In the genomic region with DNA sequence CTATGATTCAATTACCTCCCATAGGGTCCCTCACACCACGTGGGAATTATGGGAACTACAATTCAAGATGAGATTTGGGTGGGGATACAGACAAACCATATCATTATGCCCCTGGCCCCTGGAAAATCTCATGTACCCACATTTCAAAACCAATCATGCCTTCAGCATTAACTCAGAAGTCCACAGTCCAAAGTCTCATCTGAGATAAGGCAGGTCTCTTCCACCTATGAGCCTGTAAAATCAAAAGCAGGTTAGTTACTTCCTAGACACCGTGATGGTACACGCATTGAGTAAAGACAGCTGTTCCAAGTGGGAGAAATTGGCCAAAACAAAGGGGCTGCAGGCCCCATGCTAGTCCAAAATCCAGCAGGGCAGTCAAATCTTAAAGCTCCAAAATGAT, we compare ENCODE assay signal across 4 cellular contexts.
DNase-seq lines count a peak whose midpoint lies in the region; ATAC-seq, FAIRE-seq and TF ChIP-seq lines count a peak whose summit lies in the region.
"Not testable (repeated sequence)": the region's sequence is repeated elsewhere in the genome, so short reads cannot be mapped to it uniquely, and the experiment has no call there.

No MANE protein-coding gene starts in this region.

- peaks cover 8 to 15% of the 10 kb centered on the region in 2 experiments for H3K9me3 ChIP-seq in H1 (ENCODE audit: insufficient read depth in 2 of 2, low read depth in 1 of 2, low read length in 1 of 2)
- H3K9me3 ChIP-seq in hepatocyte (ENCODE audit: low read depth); mucosa of descending colon: not testable (repeated sequence)

- not testable (repeated sequence) for H3K27me3 ChIP-seq in H1 (replicated peaks in 1 of 4; ENCODE audit: control insufficient read depth in 3 of 4, extremely low read depth in 1 of 4, insufficient read depth in 3 of 4, low read length in 3 of 4); hepatocyte

- H3K56ac ChIP-seq in H1 (replicated peaks; ENCODE audit: insufficient read length, low read depth, low read length) = not testable (repeated sequence)

- not testable (repeated sequence) for TF ChIP-seq POLR2A in H1 (IDR thresholded peaks at IDR 0.05; ENCODE audit: control extremely low read depth in 1 of 2, low read depth in 2 of 2, low read length in 2 of 2)

- not testable (repeated sequence) for DNase-seq in H1 (ENCODE audit: low read depth in 1 of 2, low spot score in 2 of 2); hepatocyte (ENCODE audit: low spot score); left colon; mucosa of descending colon

- not testable (repeated sequence) for H3K79me2 ChIP-seq in H1 (ENCODE audit: control insufficient read depth in 1 of 2, insufficient read depth in 2 of 2, low read length in 2 of 2); hepatocyte

- WGBS in H1 (ENCODE audit: extremely low coverage in 1 of 2, insufficient coverage in 1 of 2, insufficient read length in 1 of 2, insufficient replicate concordance in 2 of 2, low coverage in 1 of 2, low lambda C conversion rate in 2 of 2, missing lambda C conversion rate in 1 of 2), 2 experiments = 91% methylated on average over 3 of the region's 3 CpGs; no CpG with 5 or more reads in 1 of the 2 experiments
- WGBS in hepatocyte (ENCODE audit: low lambda C conversion rate, missing lambda C conversion rate) = 82% methylated on average over 3 of the region's 3 CpGs

- not testable (repeated sequence) for H3K4ac ChIP-seq in H1 (replicated peaks; ENCODE audit: insufficient read length, low read depth, low read length)

- ATAC-seq in left colon = peak; percentile 69
- ATAC-seq in mucosa of descending colon = peak; percentile 47

- not testable (repeated sequence) for H2BK15ac ChIP-seq in H1 (ENCODE audit: low read length)

- not testable (repeated sequence) for H2BK120ac ChIP-seq in H1 (replicated peaks; ENCODE audit: low read depth, low read length)

- H3K4me2 ChIP-seq in H1 (ENCODE audit: insufficient read depth in 1 of 2, low read depth in 2 of 2, low read length in 2 of 2); hepatocyte: not testable (repeated sequence)

- not testable (repeated sequence) for H3K23ac ChIP-seq in H1 (ENCODE audit: insufficient read length)

- CTCF ChIA-PET in H1 (lab: Charles Lee; ENCODE audit: partially characterized antibody) = not testable (repeated sequence)

- H2AFZ ChIP-seq in H1 (ENCODE audit: low read length); hepatocyte: not testable (repeated sequence)

- H3K23me2 ChIP-seq in H1 (ENCODE audit: low read depth, low read length) = not testable (repeated sequence)

- not testable (repeated sequence) for H4K20me1 ChIP-seq in H1 (replicated peaks in 1 of 2; ENCODE audit: control insufficient read depth in 1 of 2, insufficient read depth in 2 of 2, low read length in 2 of 2); hepatocyte (ENCODE audit: insufficient read depth, poor library complexity, severe bottlenecking)

- H2BK12ac ChIP-seq in H1 (ENCODE audit: low read depth, low read length) = not testable (repeated sequence)

- not testable (repeated sequence) for H3K18ac ChIP-seq in H1 (ENCODE audit: extremely low read depth, low read length)

- not testable (repeated sequence) for H3K4me1 ChIP-seq in H1 (replicated peaks in 1 of 4; ENCODE audit: control insufficient read depth in 3 of 4, insufficient read depth in 4 of 4, low read length in 3 of 4); mucosa of descending colon (ENCODE audit: low read depth)
- peaks cover 11% of the 10 kb centered on the region for H3K4me1 ChIP-seq in hepatocyte (ENCODE audit: insufficient read depth)

- not testable (repeated sequence) for H3K14ac ChIP-seq in H1 (ENCODE audit: insufficient read length)

- H2AK5ac ChIP-seq in H1 (ENCODE audit: low read depth, low read length) = peak overlapping the region; percentile 75; the same call in 1 of the 2 replicates

- not testable (repeated sequence) for TF ChIP-seq EP300 in H1 (IDR thresholded peaks at IDR 0.05; ENCODE audit: borderline replicate concordance in 1 of 2, low read depth in 2 of 2, low read length in 2 of 2)

- H3K4me3 ChIP-seq in H1 (ENCODE audit: extremely low read depth in 1 of 4, insufficient read depth in 2 of 4, low read depth in 3 of 4, low read length in 4 of 4); hepatocyte; mucosa of descending colon: not testable (repeated sequence)

- not testable (repeated sequence) for H4K8ac ChIP-seq in H1 (ENCODE audit: extremely low read depth, insufficient read depth, low read length)

- FAIRE-seq in H1 (lab: Jason Lieb, UNC) = not testable (repeated sequence)

- H3K9ac ChIP-seq in H1 (replicated peaks in 1 of 4; ENCODE audit: extremely low read depth in 1 of 4, low read depth in 3 of 4, low read length in 3 of 4) = not testable (repeated sequence)

- intact Hi-C loops in left colon (cut with DNase I, micrococcal nuclease); mucosa of descending colon (cut with DNase I, micrococcal nuclease): not testable (repeated sequence)

- not testable (repeated sequence) for H3K9me2 ChIP-seq in hepatocyte (replicated peaks; ENCODE audit: insufficient read depth)

- not testable (repeated sequence) for TF ChIP-seq CTCF in H1 (IDR thresholded peaks at IDR 0.05; ENCODE audit: control extremely low read depth in 1 of 3, insufficient read depth in 1 of 3, low read depth in 1 of 3, low read length in 3 of 3); hepatocyte (IDR thresholded peaks at IDR 0.05; ENCODE audit: poor library complexity); mucosa of descending colon (IDR thresholded peaks at IDR 0.05)

- H2BK5ac ChIP-seq in H1 (ENCODE audit: low read depth, low read length) = not testable (repeated sequence)

- H3K27ac ChIP-seq in H1 (ENCODE audit: low read depth, low read length) = not testable (repeated sequence)
- peak overlapping the region; percentile 76 for H3K27ac ChIP-seq in hepatocyte

- TF ChIP-seq RAD21 in H1 (IDR thresholded peaks at IDR 0.05 in 1 of 2, conservative IDR thresholded peaks at IDR 0.05 in 1 of 2; ENCODE audit: low read depth in 2 of 2, low read length in 2 of 2) = not testable (repeated sequence)

- not testable (repeated sequence) for H2BK20ac ChIP-seq in H1 (ENCODE audit: low read length)

- not testable (repeated sequence) for H4K5ac ChIP-seq in H1 (ENCODE audit: insufficient read length, low read depth, low read length)

- H3K36me3 ChIP-seq in H1 (ENCODE audit: control insufficient read depth in 2 of 4, insufficient read depth in 4 of 4, low read length in 3 of 4); hepatocyte (replicated peaks; ENCODE audit: insufficient read depth, low read depth); mucosa of descending colon (ENCODE audit: low read depth): not testable (repeated sequence)

- not testable (repeated sequence) for H3K79me1 ChIP-seq in H1 (ENCODE audit: low read depth, low read length)

- not testable (repeated sequence) for H4K91ac ChIP-seq in H1 (replicated peaks; ENCODE audit: insufficient read length, low read length)

- POLR2A ChIA-PET in H1 (lab: Charles Lee; ENCODE audit: partially characterized antibody) = not testable (repeated sequence)
